9 cellular contexts compared by ENCODE assay signal in the genomic region with DNA sequence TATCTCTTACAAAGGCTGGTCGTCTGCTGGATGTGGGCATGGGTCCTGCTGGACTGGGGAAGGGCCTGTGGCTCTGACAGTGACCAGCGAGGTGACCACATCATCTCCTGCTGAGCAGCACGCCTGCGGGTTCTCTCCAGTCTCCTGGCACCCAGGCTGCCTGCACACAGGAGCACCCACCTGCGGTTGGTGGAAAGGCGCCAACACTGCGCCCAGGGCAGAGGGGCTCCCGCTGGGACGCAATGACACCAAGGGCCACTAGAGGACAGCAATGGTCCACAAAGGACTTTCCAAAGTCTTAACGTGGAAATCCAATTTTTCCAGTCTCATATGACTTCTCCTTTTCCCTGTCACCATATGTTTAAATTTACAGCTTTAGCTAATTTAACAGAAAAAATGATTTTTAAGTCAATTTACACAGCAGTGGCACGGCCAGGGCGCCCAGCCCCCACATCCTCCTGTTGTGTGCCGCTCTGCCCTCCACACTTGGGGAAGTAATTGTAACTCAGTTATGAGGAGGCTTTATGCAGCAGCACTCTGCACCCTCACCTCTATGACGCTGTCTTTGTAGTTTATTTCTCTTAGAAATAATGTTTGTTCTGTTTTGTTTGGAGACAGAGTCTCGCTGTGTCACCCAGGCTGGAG. TPM values are rescaled to one million over a fixed set of nuclear protein-coding genes. Genes with fewer than 3 reads are reported as not detected.
DNase-seq lines count a peak whose midpoint lies in the region; ATAC-seq lines count a peak whose summit lies in the region.
"Had no signal": no experiment of that assay in that cellular context is flagged by ENCODE, and none has a peak within 500 bp of the region (broad histone marks: within the 10 kb centered on the region; RNA-seq: fewer than 3 reads in every experiment).

No MANE protein-coding gene starts in this region.

- no peak overlapping the region for H3K4me3 ChIP-seq in Karpas-422 (ENCODE audit: low read length)

- no peaks in the 10 kb centered on the region for H3K4me1 ChIP-seq in Karpas-422 (ENCODE audit: low read length)

- no peak overlapping the region for H3K4me2 ChIP-seq in Karpas-422 (ENCODE audit: low read depth, low read length, poor library complexity, severe bottlenecking)

- H4K20me1 ChIP-seq in Karpas-422 (ENCODE audit: insufficient read depth, low read depth, low read length): no peaks in the 10 kb centered on the region

- H3K27ac ChIP-seq in Karpas-422 (ENCODE audit: low read length): no peak overlapping the region

- no peaks in the 10 kb centered on the region for H3K27me3 ChIP-seq in Karpas-422 (ENCODE audit: low read length)

- no peak for ATAC-seq in HG02623 (IDR thresholded peaks at IDR 0.05; ENCODE audit: unreplicated experiment)
- ATAC-seq in GM18502 (IDR thresholded peaks at IDR 0.05; ENCODE audit: poor library complexity, unreplicated experiment): no peak

- H3K9ac ChIP-seq in Karpas-422 (ENCODE audit: low read length): no peak overlapping the region

- peaks cover 1% of the 10 kb centered on the region for H3K27me3 Mint-ChIP-seq in activated CD4-positive, alpha-beta T cell treated with anti-CD3 and anti-CD28 coated beads, Interleukin-2, amount 10 ng/mL, durations not matched to agents 7 days and 5 days

- H3K36me3 Mint-ChIP-seq in activated CD4-positive, alpha-beta T cell treated with anti-CD3 and anti-CD28 coated beads, Interleukin-2, amount 10 ng/mL, durations not matched to agents 7 days and 5 days (ENCODE audit: low read depth): no peaks in the 10 kb centered on the region
- H3K36me3 Mint-ChIP-seq: CD8-positive, alpha-beta memory T cell had no signal

- POLR2A ChIA-PET in activated CD4-positive, alpha-beta T cell treated with anti-CD3 and anti-CD28 coated beads, Interleukin-2, amount 10 ng/mL, durations not matched to agents 7 days and 5 days (lab: Charles Lee): no interaction called here

- no peaks in the 10 kb centered on the region for H3K9me2 ChIP-seq in Karpas-422 (replicated peaks; ENCODE audit: insufficient read depth, low read length)

- no peak overlapping the region for H3K4me3 Mint-ChIP-seq in activated CD4-positive, alpha-beta T cell treated with anti-CD3 and anti-CD28 coated beads, Interleukin-2, amount 10 ng/mL, durations not matched to agents 7 days and 5 days

- no peaks in the 10 kb centered on the region for H3K36me3 ChIP-seq in Karpas-422 (ENCODE audit: insufficient read depth, low read length)

- H3K4me1 Mint-ChIP-seq in activated CD4-positive, alpha-beta T cell treated with anti-CD3 and anti-CD28 coated beads, Interleukin-2, amount 10 ng/mL, durations not matched to agents 7 days and 5 days: peaks cover 7% of the 10 kb centered on the region

- DNase-seq in NCI-H2081 (lab: John Stamatoyannopoulos, UW): peak; percentile 18 to 47
- no peak for DNase-seq in NCI-H2081 treated with DMSO at 0.1 percent for 48 hours (lab: John Stamatoyannopoulos, UW)
- peak; percentile 79 for DNase-seq in Karpas-422
- DNase-seq in activated CD4-positive, alpha-beta T cell treated with anti-CD3 and anti-CD28 coated beads, Interleukin-2, amount 10 ng/mL, durations not matched to agents 7 days and 5 days: peak; percentile 33
- DNase-seq in fibroblast of peridontal ligament (ENCODE audit: extremely low read depth): peak; percentile 17
- peak; percentile 10 for DNase-seq in pons (ENCODE audit: low spot score)

- no peak overlapping the region for H3K27ac Mint-ChIP-seq in activated CD4-positive, alpha-beta T cell treated with anti-CD3 and anti-CD28 coated beads, Interleukin-2, amount 10 ng/mL, durations not matched to agents 7 days and 5 days
- H3K27ac Mint-ChIP-seq: CD8-positive, alpha-beta memory T cell had no signal

- H2AFZ ChIP-seq in Karpas-422 (ENCODE audit: low read length): no peak overlapping the region

- no peaks in the 10 kb centered on the region for H3K9me3 Mint-ChIP-seq in activated CD4-positive, alpha-beta T cell treated with anti-CD3 and anti-CD28 coated beads, Interleukin-2, amount 10 ng/mL, durations not matched to agents 7 days and 5 days

- H3K9me3 ChIP-seq in Karpas-422 (ENCODE audit: low read length): 0 out of 2 replicates have a peak, but pooled peaks cover 3% of the 10 kb centered on the region

- no peaks in the 10 kb centered on the region for H3K79me2 ChIP-seq in Karpas-422 (ENCODE audit: low read length)

- CTCF ChIA-PET in activated CD4-positive, alpha-beta T cell treated with anti-CD3 and anti-CD28 coated beads, Interleukin-2, amount 10 ng/mL, durations not matched to agents 7 days and 5 days (lab: Charles Lee): interaction anchor here (1.7 kb wide), 1 partner anchor 10 kb away, joined by 3 read pairs; no protein-coding TSS in a partner anchor

RNA-seq across cellular contexts. Expression of a gene that starts 38.1 kb away (rescaled TPM):
- total RNA-seq in Karpas-422 (2014; rRNA removed; shearing (Covaris generic); ENCODE audit: low replicate concordance): 0.22 and 1.5 TPM in 2 replicates
- total RNA-seq in activated CD4-positive, alpha-beta T cell treated with anti-CD3 and anti-CD28 coated beads, Interleukin-2, amount 10 ng/mL, durations not matched to agents 7 days and 5 days: not detected
